Comparison of ENCODE assay signal across 8 cellular contexts in the genomic region with DNA sequence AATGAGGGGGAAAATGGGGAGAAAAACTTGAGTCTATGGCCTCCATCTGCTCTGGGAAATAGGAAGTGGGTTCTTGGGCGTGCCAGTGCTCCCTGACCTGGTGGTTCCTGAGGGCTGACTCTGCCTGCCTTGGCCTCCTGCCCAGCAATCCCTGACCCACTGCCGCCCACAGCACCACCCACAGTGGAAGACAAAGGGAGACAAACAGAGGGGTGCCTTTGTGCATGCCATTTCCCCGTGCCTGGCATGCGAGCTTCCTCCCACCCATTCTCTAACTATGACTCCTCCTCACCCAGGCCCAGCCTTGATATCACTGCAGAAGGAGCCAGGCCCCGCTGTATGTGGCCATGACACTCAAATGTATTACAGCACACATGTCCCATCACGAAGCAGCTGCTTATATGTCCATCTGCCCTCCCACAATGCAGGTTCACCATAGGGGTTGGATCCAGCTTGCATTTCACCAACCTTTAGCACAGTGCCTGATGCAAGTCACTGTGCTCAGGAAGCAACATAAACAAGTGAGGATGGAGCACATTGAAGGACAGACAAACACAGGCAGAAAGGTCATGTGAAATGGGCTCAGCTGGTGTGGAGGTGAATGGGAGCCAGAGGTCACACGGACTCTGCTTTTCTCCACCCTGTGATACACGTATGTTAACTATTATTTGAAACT.
DNase-seq lines count a peak whose midpoint lies in the region; ATAC-seq and TF ChIP-seq lines count a peak whose summit lies in the region.

No MANE protein-coding gene starts in this region.

- DNase-seq in H4 (ENCODE audit: low spot score) (peak; percentile 79), SJCRH30 (peak; percentile 41 to 49), epithelial cell of prostate (ENCODE audit: low read depth, low spot score) (no peak), retinal pigment epithelial cell (ENCODE audit: low read depth) (peak; percentile 43), SIG-M5 (lab: John Stamatoyannopoulos, UW) (no peak), NOMO-1 treated with DMSO at 0.1 percent for 48 hours (lab: John Stamatoyannopoulos, UW; ENCODE audit: unreplicated experiment) (no peak), globus pallidus (ENCODE audit: low spot score) (no peak)

- H3K4me1 ChIP-seq in SJCRH30: peaks cover 45% of the 10 kb centered on the region

- H3K9me3 ChIP-seq in SJCRH30 (replicated peaks): no peaks in the 10 kb centered on the region

- TF ChIP-seq CTCF in retinal pigment epithelial cell (conservative IDR thresholded peaks at IDR 0.05; ENCODE audit: low read depth, low read length): no peak

- H3K27me3 ChIP-seq in SJCRH30: no peaks in the 10 kb centered on the region

- H3K27ac ChIP-seq in SJCRH30: peak overlapping the region; percentile 5; the same call in 1 of the 2 replicates
- peak overlapping the region; percentile 100 for H3K27ac ChIP-seq in epithelial cell of prostate

- H3K36me3 ChIP-seq in SJCRH30: no peaks in the 10 kb centered on the region

- no peak for ATAC-seq in GM19023 (IDR thresholded peaks at IDR 0.05; ENCODE audit: unreplicated experiment)

- H3K4me3 ChIP-seq in SJCRH30: no peak overlapping the region
- no peak overlapping the region for H3K4me3 ChIP-seq in retinal pigment epithelial cell (ENCODE audit: low read length)

Comparison
In these comparisons a context has a peak if more than half of its experiments do, and no peak if none do; other contexts are left out.
1. DNase-seq: peak in H4 (single experiment), SJCRH30 (2 of 2) and retinal pigment epithelial cell (single experiment); none in epithelial cell of prostate (single experiment), SIG-M5 (single experiment), NOMO-1 treated with DMSO at 0.1 percent for 48 hours (single experiment) and globus pallidus (single experiment).